8 cellular contexts compared by ENCODE assay signal in the genomic region with DNA sequence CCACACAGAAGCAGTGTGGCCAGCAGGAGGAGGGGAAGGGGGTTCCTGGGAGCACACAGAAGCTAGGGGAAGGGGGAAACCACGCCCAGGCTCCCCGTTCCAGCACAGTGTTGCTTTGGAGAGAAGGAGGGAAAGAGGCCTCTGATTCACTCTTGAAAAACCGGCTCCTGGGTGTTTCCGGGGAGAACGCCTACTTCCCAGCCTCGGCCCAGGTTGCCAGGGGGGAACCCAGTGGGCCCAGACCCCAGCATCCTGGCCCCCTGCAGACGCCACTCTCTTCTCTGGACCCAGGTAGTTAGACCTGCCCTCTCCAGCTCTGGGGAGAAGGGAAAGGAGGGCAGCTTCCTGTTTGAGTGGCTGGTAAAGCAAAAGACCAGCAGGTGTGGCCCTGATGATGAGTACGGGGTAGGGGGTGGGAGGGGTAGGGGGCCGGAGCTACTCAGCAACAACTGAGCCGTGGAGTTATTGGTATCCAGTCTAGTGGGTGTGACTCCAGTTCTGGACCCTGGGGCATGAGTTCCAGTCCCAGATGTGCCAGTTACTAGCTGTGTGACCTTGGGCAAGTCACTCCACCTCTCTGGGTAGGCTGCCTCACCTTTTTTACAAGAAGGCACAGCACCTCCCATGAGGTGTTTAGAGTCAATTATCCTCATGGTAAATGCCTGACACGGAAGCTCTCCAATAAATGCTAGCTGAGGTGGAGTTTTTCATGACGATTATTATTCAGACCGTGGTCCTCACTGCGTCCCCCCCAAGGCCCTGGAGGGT. TPM values are rescaled to one million over a fixed set of nuclear protein-coding genes. Genes with fewer than 3 reads are reported as not detected.
DNase-seq lines count a peak whose midpoint lies in the region; ATAC-seq and TF ChIP-seq lines count a peak whose summit lies in the region.

No MANE protein-coding gene starts in this region.

- H3K4me1 Mint-ChIP-seq in H9 (peaks cover 22% of the 10 kb centered on the region in 2 experiments), activated B cell treated with CpG ODN at 0.5 μM for 24 hours (peaks cover 17% of the 10 kb centered on the region)

- H4K91ac ChIP-seq in H9 (ENCODE audit: insufficient read length, low read depth, low read length) = no peak overlapping the region

- H3K9ac ChIP-seq in H9 (ENCODE audit: extremely low read depth, insufficient read length, low read length) = peak overlapping the region; percentile 64

- H3K23me2 ChIP-seq in H9 (ENCODE audit: insufficient read length, low read depth, low read length, poor library complexity, severe bottlenecking) = peaks cover 4% of the 10 kb centered on the region

- TF ChIP-seq POLR2A in spleen (IDR thresholded peaks at IDR 0.05) = no peak

- H3K27me3 Mint-ChIP-seq in H9 (ENCODE audit: low read depth) = no peaks in the 10 kb centered on the region; the same call in none of the 2 replicates
- H3K27me3 Mint-ChIP-seq in activated B cell treated with CpG ODN at 0.5 μM for 24 hours = no peaks in the 10 kb centered on the region

- H4K20me1 ChIP-seq in H9 (ENCODE audit: control insufficient read depth, insufficient read depth, insufficient read length) (no peaks in the 10 kb centered on the region), hepatocyte (ENCODE audit: insufficient read depth, poor library complexity, severe bottlenecking) (peaks cover 21% of the 10 kb centered on the region)

- ATAC-seq in activated B cell treated with CpG ODN at 0.5 μM for 24 hours (ENCODE audit: low read depth) = no peak
- no peak for ATAC-seq in GM18870 (IDR thresholded peaks at IDR 0.05; ENCODE audit: unreplicated experiment)

- H3K14ac ChIP-seq in H9 (ENCODE audit: insufficient read depth, low read length) = peak overlapping the region; percentile 72; the same call in 1 of the 2 replicates

- H3K4me1 ChIP-seq in H9 (ENCODE audit: insufficient read depth, low read length) = peaks cover 4% of the 10 kb centered on the region; the same call in 1 of the 2 replicates
- H3K4me1 ChIP-seq in hepatocyte (ENCODE audit: insufficient read depth) = peaks cover 27% of the 10 kb centered on the region
- peaks cover 22 to 44% (median 36%) of the 10 kb centered on the region in 6 donors for H3K4me1 ChIP-seq in spleen

- no peak overlapping the region for H2BK120ac ChIP-seq in H9 (ENCODE audit: low read depth, low read length, poor library complexity, severe bottlenecking)

- H3T11ph ChIP-seq in H9 (ENCODE audit: low read length) = no peak overlapping the region

- H3K27ac Mint-ChIP-seq in H9 (peak overlapping the region; percentile 65 to 80 (median 70); a peak in 5 of 7 replicates), activated B cell treated with CpG ODN at 0.5 μM for 24 hours (peak overlapping the region; percentile 42)

- H2AFZ ChIP-seq in H9 (ENCODE audit: low read length) = no peak overlapping the region
- peak overlapping the region; percentile 4 for H2AFZ ChIP-seq in hepatocyte

- no peak overlapping the region for H3K23ac ChIP-seq in H9 (ENCODE audit: insufficient read length, low read depth, low read length)

- WGBS in H9 (ENCODE audit: extremely low coverage, insufficient read length, low lambda C conversion rate) = no CpG with 5 or more reads among the region's 14 CpGs
- WGBS in hepatocyte (ENCODE audit: low lambda C conversion rate, missing lambda C conversion rate) = 36% methylated on average over 12 of the region's 14 CpGs
- 31 to 44% (median 39%) methylated on average over 11 to 14 of the region's 14 CpGs for WGBS in spleen, 5 donors

- H3K4ac ChIP-seq in H9 (ENCODE audit: low read depth, low read length) = no peak overlapping the region

- H3K4me2 ChIP-seq in H9 (ENCODE audit: insufficient read depth, insufficient read length, low read length) = peak overlapping the region; percentile 86
- peak overlapping the region; percentile 92 for H3K4me2 ChIP-seq in hepatocyte

- no peak overlapping the region for H3K27ac ChIP-seq in H9 (ENCODE audit: insufficient read length, low read depth, low read length)
- H3K27ac ChIP-seq in hepatocyte = peak overlapping the region; percentile 85
- peak overlapping the region; percentile 3 to 83 (median 75) for H3K27ac ChIP-seq in spleen

- DNase-seq in H9 = no peak
- no peak for DNase-seq in activated B cell treated with CpG ODN at 0.5 μM for 24 hours
- no peak for DNase-seq in hepatocyte (ENCODE audit: low spot score)
- no peak for DNase-seq in spleen
- no peak for DNase-seq in KBM-7
- DNase-seq in hippocampal formation (lab: John Stamatoyannopoulos, UW) = no peak
- DNase-seq in pons (ENCODE audit: low spot score) = no peak

- H3K9me3 ChIP-seq in H9 (ENCODE audit: control insufficient read depth, low read depth, low read length) (no peaks in the 10 kb centered on the region), hepatocyte (ENCODE audit: low read depth) (no peaks in the 10 kb centered on the region), spleen (no peaks in the 10 kb centered on the region)

- no peak for TF ChIP-seq CTCF in H9 (conservative IDR thresholded peaks at IDR 0.05)
- TF ChIP-seq CTCF in activated B cell treated with CpG ODN at 0.5 μM for 24 hours (IDR thresholded peaks at IDR 0.05) = no peak
- TF ChIP-seq CTCF in hepatocyte (IDR thresholded peaks at IDR 0.05; ENCODE audit: poor library complexity) = no peak
- no peak for TF ChIP-seq CTCF in spleen (IDR thresholded peaks at IDR 0.05 in 8 of 11, conservative IDR thresholded peaks at IDR 0.05 in 3 of 11)

- no peak overlapping the region for H2BK5ac ChIP-seq in H9 (ENCODE audit: insufficient read length, low read length)

- H3K4me3 Mint-ChIP-seq in H9 (peak overlapping the region; percentile 87 to 94), activated B cell treated with CpG ODN at 0.5 μM for 24 hours (peak overlapping the region; percentile 82)

- peaks cover 3% of the 10 kb centered on the region for H3K79me1 ChIP-seq in H9 (ENCODE audit: insufficient read depth, low read depth, low read length, poor library complexity, severe bottlenecking)

- H4K8ac ChIP-seq in H9 (replicated peaks; ENCODE audit: insufficient read length, low read depth, low read length) = no peak overlapping the region

- H3K4me3 ChIP-seq in hepatocyte (peak overlapping the region; percentile 95), spleen (peak overlapping the region; percentile 65 to 91 (median 72))

- POLR2A ChIA-PET in activated B cell treated with CpG ODN at 0.5 μM for 24 hours (lab: Charles Lee) = interaction anchor here (1.7 to 3.2 kb wide), 2 partner anchors 16 to 23 kb away, joined by 5 to 24 read pairs; a partner anchor contains a TSS

- intact Hi-C loops in activated B cell treated with CpG ODN at 0.5 μM for 24 hours (cut with micrococcal nuclease) = no loop called here
- intact Hi-C loops in spleen (cut with DNase I; ENCODE audit: low total_unique reads) = no loop called here

- no peak overlapping the region for H2BK15ac ChIP-seq in H9 (ENCODE audit: low read depth, low read length)

- in situ Hi-C loops in KBM-7 (cut with MboI; ENCODE audit: low pct_unique_long_range_greater_than_20kb, low sequenced_read_pairs) = no loop called here

- H3K36me3 ChIP-seq in hepatocyte (replicated peaks; ENCODE audit: insufficient read depth, low read depth) (no peaks in the 10 kb centered on the region), spleen (peaks cover 0 to 28% (median 9%) of the 10 kb centered on the region in 6 donors)

- no peak overlapping the region for H3K18ac ChIP-seq in H9 (ENCODE audit: insufficient read length, low read depth, low read length)

- H3K9me2 ChIP-seq in hepatocyte (replicated peaks; ENCODE audit: insufficient read depth) = no peaks in the 10 kb centered on the region

- CTCF ChIA-PET in activated B cell treated with CpG ODN at 0.5 μM for 24 hours (lab: Charles Lee) = no interaction called here

- no peak overlapping the region for H4K5ac ChIP-seq in H9 (ENCODE audit: insufficient read length, low read depth, low read length)

- no peak overlapping the region for H2AK5ac ChIP-seq in H9 (ENCODE audit: insufficient read length, low read length)

- no peaks in the 10 kb centered on the region for H3K9me3 Mint-ChIP-seq in H9
- no peaks in the 10 kb centered on the region for H3K9me3 Mint-ChIP-seq in activated B cell treated with CpG ODN at 0.5 μM for 24 hours

- H3K79me2 ChIP-seq in H9 (ENCODE audit: insufficient read depth, low read length) (peaks cover 2% of the 10 kb centered on the region; the same call in 1 of the 2 replicates), hepatocyte (peaks cover 36% of the 10 kb centered on the region)

- no peak overlapping the region for H2BK12ac ChIP-seq in H9 (ENCODE audit: insufficient read length, low read depth, low read length)

- H2BK20ac ChIP-seq in H9 (ENCODE audit: low read depth, low read length, poor library complexity, severe bottlenecking) = no peak overlapping the region

- H3K36me3 Mint-ChIP-seq in H9 (ENCODE audit: insufficient read depth in 1 of 3, low read depth in 3 of 3) (peaks cover 14 to 34% (median 24%) of the 10 kb centered on the region in 3 experiments), activated B cell treated with CpG ODN at 0.5 μM for 24 hours (ENCODE audit: low read depth) (peaks cover 3% of the 10 kb centered on the region)

- no peaks in the 10 kb centered on the region for H3K27me3 ChIP-seq in H9 (ENCODE audit: insufficient read depth, low read length)
- no peaks in the 10 kb centered on the region for H3K27me3 ChIP-seq in hepatocyte
- no peaks in the 10 kb centered on the region for H3K27me3 ChIP-seq in spleen (replicated peaks in 1 of 7)

- no peak overlapping the region for H3K56ac ChIP-seq in H9 (ENCODE audit: insufficient read length, low read depth, low read length)

RNA-seq across cellular contexts. Expression of a gene that starts 0.8 kb away (rescaled TPM):
- total RNA-seq in H9 (2021) = 70.6 and 75.0 TPM in 2 replicates
- 13.9 and 15.3 TPM in 2 replicates for total RNA-seq in activated B cell treated with CpG ODN at 0.5 μM for 24 hours
- total RNA-seq in hepatocyte = 102 and 127 TPM in 2 replicates
- 186 and 201 TPM in 2 replicates for polyA plus RNA-seq in hepatocyte
- total RNA-seq in spleen = 10 to 100 TPM; 17.1 to 40.4 (median 21.7) TPM
- polyA plus RNA-seq in spleen = 10 to 100 TPM; 30.0 to 58.1 (median 31.3) TPM

RNA-seq across cellular contexts. Expression of a gene that starts 19.9 kb away (rescaled TPM):
- total RNA-seq in H9 (2021) = 0.63 and 0.66 TPM in 2 replicates
- total RNA-seq in activated B cell treated with CpG ODN at 0.5 μM for 24 hours = not detected in 2 replicates
- total RNA-seq in hepatocyte = 0.60 and 2.8 TPM in 2 replicates
- polyA plus RNA-seq in hepatocyte = 3.5 and 7.6 TPM in 2 replicates
- total RNA-seq in spleen = 10 to 100 TPM in 5 of 7 donors, 1 to 10 TPM in 2; 4.6 to 26.8 (median 12.4) TPM
- 1 to 10 TPM; 1.8 to 2.8 (median 2.2) TPM for polyA plus RNA-seq in spleen

RNA-seq across cellular contexts. Expression of a gene that starts 23.1 kb away (rescaled TPM):
- total RNA-seq in H9 (2021) (77.7 and 87.0 TPM in 2 replicates), activated B cell treated with CpG ODN at 0.5 μM for 24 hours (56.1 and 58.7 TPM in 2 replicates), hepatocyte (104 and 112 TPM in 2 replicates), spleen (100 to 1,000 TPM in 1 of 7 donors, 10 to 100 TPM in 6; 33.9 to 157 (median 43.0) TPM)
- polyA plus RNA-seq in hepatocyte (179 and 185 TPM in 2 replicates), spleen (10 to 100 TPM; 12.6 to 29.4 (median 19.7) TPM)

RNA-seq across cellular contexts. Expression of a gene that starts 34.3 kb away (rescaled TPM):
- total RNA-seq in H9 (2021) (162 and 164 TPM in 2 replicates), activated B cell treated with CpG ODN at 0.5 μM for 24 hours (55.3 and 58.6 TPM in 2 replicates), hepatocyte (65.3 and 102 TPM in 2 replicates), spleen (10 to 100 TPM; 51.6 to 92.2 (median 60.9) TPM)
- polyA plus RNA-seq in hepatocyte (366 and 370 TPM in 2 replicates), spleen (10 to 100 TPM; 75.8 to 89.0 (median 76.6) TPM)
